ENCODE assay signal across 8 cellular contexts in the genomic region with DNA sequence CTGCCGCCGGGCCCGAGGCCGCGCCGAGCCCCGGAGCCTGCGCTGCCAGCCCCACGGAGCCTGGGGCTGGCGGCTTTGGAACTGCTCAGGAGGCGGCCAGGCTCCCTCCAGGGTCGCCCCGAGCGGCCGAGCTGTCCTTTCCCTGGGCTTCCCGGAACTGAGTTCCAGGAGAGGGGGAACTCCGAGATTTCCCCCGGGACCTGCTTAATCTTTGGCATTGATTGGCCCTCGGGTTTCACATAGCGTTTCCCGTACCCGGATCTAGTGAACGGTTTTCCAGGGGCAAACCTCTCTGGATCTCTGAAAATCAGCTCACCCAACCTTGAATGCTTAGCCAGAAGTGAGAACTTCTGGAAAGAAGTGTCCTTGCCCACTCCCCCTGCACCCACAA.
DNase-seq lines count a peak whose midpoint lies in the region; ATAC-seq lines count a peak whose summit lies in the region.

No MANE protein-coding gene starts in this region.

- H3K27ac Mint-ChIP-seq in stimulated activated naive CD8-positive, alpha-beta T cell treated with anti-CD3 and anti-CD28 coated beads, Interleukin-15, Interleukin-2, amounts not matched to agents 100 ng/mL and 50 ng/mL, for 24 hours, result peak overlapping the region; percentile 90
- H3K27ac Mint-ChIP-seq in activated naive CD8-positive, alpha-beta T cell, result peak overlapping the region; percentile 92
- H3K27ac Mint-ChIP-seq in stimulated activated naive CD8-positive, alpha-beta T cell treated with anti-CD3 and anti-CD28 coated beads, Interleukin-15, amount 100 ng/mL, for 72 hours, result peak overlapping the region; percentile 87 to 90

- no peaks in the 10 kb centered on the region for H3K36me3 Mint-ChIP-seq in stimulated activated naive CD8-positive, alpha-beta T cell treated with anti-CD3 and anti-CD28 coated beads, Interleukin-15, Interleukin-2, amounts not matched to agents 100 ng/mL and 50 ng/mL, for 24 hours (ENCODE audit: low read depth)
- no peaks in the 10 kb centered on the region for H3K36me3 Mint-ChIP-seq in activated naive CD8-positive, alpha-beta T cell

- DNase-seq in stimulated activated naive CD8-positive, alpha-beta T cell treated with anti-CD3 and anti-CD28 coated beads, Interleukin-15, Interleukin-2, amounts not matched to agents 100 U/mL and 50 U/mL, for 24 hours, result no peak
- no peak for DNase-seq in stimulated activated naive CD8-positive, alpha-beta T cell treated with anti-CD3 and anti-CD28 coated beads, Interleukin-15, amount 100 ng/mL, for 72 hours

- no peaks in the 10 kb centered on the region for H3K9me3 ChIP-seq in KOPT-K1 (ENCODE audit: insufficient read depth, low read length, poor library complexity, severe bottlenecking)
- no peaks in the 10 kb centered on the region for H3K9me3 ChIP-seq in iPS-18c (ENCODE audit: control insufficient read depth, insufficient read depth, low read length)

- H3K36me3 ChIP-seq in KOPT-K1 (ENCODE audit: insufficient read depth, low read length), result no peaks in the 10 kb centered on the region

- H3K27ac ChIP-seq in KOPT-K1 (ENCODE audit: low read depth, low read length, poor library complexity, severe bottlenecking), result peak overlapping the region; percentile 76

- no peaks in the 10 kb centered on the region for H3K27me3 Mint-ChIP-seq in stimulated activated naive CD8-positive, alpha-beta T cell treated with anti-CD3 and anti-CD28 coated beads, Interleukin-15, Interleukin-2, amounts not matched to agents 100 ng/mL and 50 ng/mL, for 24 hours
- no peaks in the 10 kb centered on the region for H3K27me3 Mint-ChIP-seq in activated naive CD8-positive, alpha-beta T cell
- H3K27me3 Mint-ChIP-seq in stimulated activated naive CD8-positive, alpha-beta T cell treated with anti-CD3 and anti-CD28 coated beads, Interleukin-15, amount 100 ng/mL, for 72 hours, result no peaks in the 10 kb centered on the region

- H3K4me3 Mint-ChIP-seq in stimulated activated naive CD8-positive, alpha-beta T cell treated with anti-CD3 and anti-CD28 coated beads, Interleukin-15, Interleukin-2, amounts not matched to agents 100 ng/mL and 50 ng/mL, for 24 hours, result peak overlapping the region; percentile 87
- H3K4me3 Mint-ChIP-seq in activated naive CD8-positive, alpha-beta T cell, result peak overlapping the region; percentile 90
- H3K4me3 Mint-ChIP-seq in stimulated activated naive CD8-positive, alpha-beta T cell treated with anti-CD3 and anti-CD28 coated beads, Interleukin-15, amount 100 ng/mL, for 72 hours, result peak overlapping the region; percentile 78 to 84

- no peaks in the 10 kb centered on the region for H3K9me3 Mint-ChIP-seq in stimulated activated naive CD8-positive, alpha-beta T cell treated with anti-CD3 and anti-CD28 coated beads, Interleukin-15, Interleukin-2, amounts not matched to agents 100 ng/mL and 50 ng/mL, for 24 hours
- H3K9me3 Mint-ChIP-seq in activated naive CD8-positive, alpha-beta T cell (ENCODE audit: low read depth), result no peaks in the 10 kb centered on the region
- no peaks in the 10 kb centered on the region for H3K9me3 Mint-ChIP-seq in stimulated activated naive CD8-positive, alpha-beta T cell treated with anti-CD3 and anti-CD28 coated beads, Interleukin-15, amount 100 ng/mL, for 72 hours

- peaks cover 52% of the 10 kb centered on the region for H3K4me1 Mint-ChIP-seq in stimulated activated naive CD8-positive, alpha-beta T cell treated with anti-CD3 and anti-CD28 coated beads, Interleukin-15, Interleukin-2, amounts not matched to agents 100 ng/mL and 50 ng/mL, for 24 hours (ENCODE audit: low read depth)
- H3K4me1 Mint-ChIP-seq in activated naive CD8-positive, alpha-beta T cell (ENCODE audit: low read depth), result peaks cover 43% of the 10 kb centered on the region
- peaks cover 55% of the 10 kb centered on the region for H3K4me1 Mint-ChIP-seq in stimulated activated naive CD8-positive, alpha-beta T cell treated with anti-CD3 and anti-CD28 coated beads, Interleukin-15, amount 100 ng/mL, for 72 hours

- H3K4me3 ChIP-seq in iPS-18c (ENCODE audit: insufficient read depth, low read depth, low read length), result peak overlapping the region; percentile 63

- ATAC-seq in stimulated activated naive CD8-positive, alpha-beta T cell treated with anti-CD3 and anti-CD28 coated beads, Interleukin-15, Interleukin-2, amounts not matched to agents 100 U/mL and 50 U/mL, for 24 hours, result no peak
- no peak for ATAC-seq in stimulated activated naive CD8-positive, alpha-beta T cell treated with anti-CD3 and anti-CD28 coated beads, Interleukin-15, amount 100 ng/mL, for 72 hours
- ATAC-seq in GM19452 (IDR thresholded peaks at IDR 0.05; ENCODE audit: unreplicated experiment) (no peak), HG03571 (IDR thresholded peaks at IDR 0.05; ENCODE audit: unreplicated experiment) (no peak)
